Comparison of ENCODE assay signal across 8 cellular contexts in the genomic region with DNA sequence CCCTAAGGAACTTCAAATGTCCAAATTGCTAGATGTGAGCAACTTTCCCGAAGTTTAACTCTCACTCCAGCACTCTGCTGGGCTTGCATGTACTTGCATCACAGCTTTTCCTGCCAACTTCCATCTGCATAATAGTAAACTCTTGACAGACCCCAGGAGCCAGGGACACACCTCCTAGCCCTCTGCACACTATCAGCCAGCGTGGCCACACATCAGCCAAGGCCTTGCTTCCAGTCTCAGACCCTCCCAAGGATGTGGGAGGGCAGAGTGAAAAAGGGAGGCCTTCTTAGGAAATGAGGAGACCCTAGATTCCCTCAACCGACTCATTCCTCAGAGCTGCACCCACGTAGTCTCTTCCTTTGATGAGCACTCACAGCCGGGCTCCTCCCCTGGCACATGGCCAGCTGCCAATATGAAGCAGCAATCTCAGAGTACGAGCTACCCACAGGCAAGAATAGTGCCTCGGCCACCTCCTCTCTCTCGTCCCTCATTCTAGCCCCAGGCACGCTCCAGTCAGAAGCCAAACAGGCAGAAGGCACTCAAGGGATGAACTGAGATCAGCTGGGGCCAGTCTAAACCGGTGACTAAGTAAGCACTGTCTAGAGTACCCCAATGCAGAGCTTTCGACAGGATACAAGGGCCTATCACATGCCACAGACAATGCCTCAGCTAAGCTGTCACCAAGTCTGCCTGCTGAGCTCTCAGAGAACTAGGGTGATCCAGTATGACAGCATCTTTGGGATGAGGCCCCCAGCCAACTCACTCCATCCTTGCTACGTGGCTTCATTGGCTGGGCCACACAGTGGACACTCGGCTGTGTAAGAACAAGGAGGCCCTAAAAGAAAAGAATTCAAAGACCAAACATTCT. TPM values are rescaled to one million over a fixed set of nuclear protein-coding genes. Genes with fewer than 3 reads are reported as not detected.
DNase-seq lines count a peak whose midpoint lies in the region; ATAC-seq and TF ChIP-seq lines count a peak whose summit lies in the region.

No MANE protein-coding gene starts in this region.

- H3K4me3 ChIP-seq in RWPE2 (ENCODE audit: severe bottlenecking) (no peak overlapping the region), lower lobe of right lung (peak overlapping the region; percentile 89), stomach (no peak overlapping the region)

- H3K9me3 ChIP-seq in RWPE2 (ENCODE audit: severe bottlenecking) (no peaks in the 10 kb centered on the region), lower lobe of right lung (no peaks in the 10 kb centered on the region), stomach (no peaks in the 10 kb centered on the region)

- no peaks in the 10 kb centered on the region for H3K36me3 Mint-ChIP-seq in activated CD4-positive, alpha-beta T cell treated with anti-CD3 and anti-CD28 coated beads, Interleukin-2, amount 10 ng/mL, durations not matched to agents 7 days and 5 days (ENCODE audit: low read depth)

- POLR2A ChIA-PET in activated CD4-positive, alpha-beta T cell treated with anti-CD3 and anti-CD28 coated beads, Interleukin-2, amount 10 ng/mL, durations not matched to agents 7 days and 5 days (lab: Charles Lee): no interaction called here

- DNase-seq in activated CD4-positive, alpha-beta T cell treated with anti-CD3 and anti-CD28 coated beads for 1 hour: peak; percentile 16
- DNase-seq in activated CD4-positive, alpha-beta T cell treated with anti-CD3 and anti-CD28 coated beads, Interleukin-2, amount 10 ng/mL, durations not matched to agents 7 days and 5 days: no peak
- DNase-seq in RWPE2 (ENCODE audit: low spot score) (peak; percentile 92), cerebellar cortex (ENCODE audit: low spot score) (peak; percentile 48), lower lobe of right lung (no peak), stomach (peak; percentile 60)
- no peak for DNase-seq in activated CD4-positive, CD25-positive, alpha-beta regulatory T cell (lab: John Stamatoyannopoulos, UW)

- H3K27ac Mint-ChIP-seq in activated CD4-positive, alpha-beta T cell treated with anti-CD3 and anti-CD28 coated beads, Interleukin-2, amount 10 ng/mL, durations not matched to agents 7 days and 5 days: no peak overlapping the region

- H3K36me3 ChIP-seq in RWPE2 (ENCODE audit: low read depth) (no peaks in the 10 kb centered on the region; the same call in 1 of the 2 replicates), lower lobe of right lung (no peaks in the 10 kb centered on the region), stomach (no peaks in the 10 kb centered on the region)

- no peak for TF ChIP-seq EP300 in stomach (IDR thresholded peaks at IDR 0.05)

- H3K27ac ChIP-seq in RWPE2 (ENCODE audit: poor library complexity, severe bottlenecking): peak overlapping the region; percentile 83
- peak overlapping the region; percentile 69 for H3K27ac ChIP-seq in lower lobe of right lung
- peak overlapping the region; percentile 16 to 96 (median 93) for H3K27ac ChIP-seq in stomach

- no peaks in the 10 kb centered on the region for H3K9me3 Mint-ChIP-seq in activated CD4-positive, alpha-beta T cell treated with anti-CD3 and anti-CD28 coated beads, Interleukin-2, amount 10 ng/mL, durations not matched to agents 7 days and 5 days

- 46 to 62% (median 57%) methylated on average over 13 of the region's 13 CpGs for WGBS in stomach, 5 donors

- H3K27me3 Mint-ChIP-seq in activated CD4-positive, alpha-beta T cell treated with anti-CD3 and anti-CD28 coated beads, Interleukin-2, amount 10 ng/mL, durations not matched to agents 7 days and 5 days: peaks cover 21% of the 10 kb centered on the region

- CTCF ChIA-PET in activated CD4-positive, alpha-beta T cell treated with anti-CD3 and anti-CD28 coated beads, Interleukin-2, amount 10 ng/mL, durations not matched to agents 7 days and 5 days (lab: Charles Lee): interaction anchor here (0.7 to 3.1 kb wide), 5 partner anchors 9 to 177 kb away, joined by 3 to 16 read pairs (median 4); no protein-coding TSS in a partner anchor

- H3K4me1 ChIP-seq in RWPE2 (ENCODE audit: insufficient read depth, poor library complexity, severe bottlenecking) (peaks cover 25% of the 10 kb centered on the region), lower lobe of right lung (peaks cover 55% of the 10 kb centered on the region), stomach (peaks cover 45 to 73% (median 62%) of the 10 kb centered on the region in 4 donors)

- intact Hi-C loops in lower lobe of right lung (cut with DNase I): no loop called here
- intact Hi-C loops in stomach (cut with DNase I; ENCODE audit: low total_unique reads): no loop called here

- no peak for TF ChIP-seq POLR2A in stomach (IDR thresholded peaks at IDR 0.05)

- ATAC-seq in RWPE2 (ENCODE audit: low read depth) (peak; percentile 59), lower lobe of right lung (no peak), HG03378 (IDR thresholded peaks at IDR 0.05; ENCODE audit: unreplicated experiment) (no peak)

- H3K4me3 Mint-ChIP-seq in activated CD4-positive, alpha-beta T cell treated with anti-CD3 and anti-CD28 coated beads, Interleukin-2, amount 10 ng/mL, durations not matched to agents 7 days and 5 days: no peak overlapping the region

- H3K4me1 Mint-ChIP-seq in activated CD4-positive, alpha-beta T cell treated with anti-CD3 and anti-CD28 coated beads, Interleukin-2, amount 10 ng/mL, durations not matched to agents 7 days and 5 days: peaks cover 7% of the 10 kb centered on the region

- no peaks in the 10 kb centered on the region for H3K27me3 ChIP-seq in RWPE2 (ENCODE audit: insufficient read depth, poor library complexity, severe bottlenecking)
- no peaks in the 10 kb centered on the region for H3K27me3 ChIP-seq in lower lobe of right lung (ENCODE audit: low read depth)
- H3K27me3 ChIP-seq in stomach: peaks cover 0 to 23% (median 0%) of the 10 kb centered on the region in 3 donors

- no peak for TF ChIP-seq CTCF in RWPE2 (IDR thresholded peaks at IDR 0.05; ENCODE audit: poor library complexity, severe bottlenecking)
- no peak for TF ChIP-seq CTCF in lower lobe of right lung (IDR thresholded peaks at IDR 0.05)
- TF ChIP-seq CTCF in stomach (IDR thresholded peaks at IDR 0.05): no peak

RNA-seq across cellular contexts. Expression of a gene that starts 2.3 kb away (rescaled TPM):
- total RNA-seq in activated CD4-positive, alpha-beta T cell treated with anti-CD3 and anti-CD28 coated beads, Interleukin-2, amount 10 ng/mL, durations not matched to agents 7 days and 5 days: 1 to 10 TPM; 2.3 to 2.5 TPM
- total RNA-seq in lower lobe of right lung (75.7 TPM), stomach (100 to 1,000 TPM in 1 of 5 donors, 10 to 100 TPM in 4; 18.7 to 109 (median 37.9) TPM)
- 10 to 100 TPM in 2 of 3 donors, 1 to 10 TPM in 1; 9.0 to 21.2 (median 20.4) TPM for polyA plus RNA-seq in stomach

RNA-seq across cellular contexts. Expression of a gene that starts 32.1 kb away (rescaled TPM):
- not detected for total RNA-seq in activated CD4-positive, alpha-beta T cell treated with anti-CD3 and anti-CD28 coated beads, Interleukin-2, amount 10 ng/mL, durations not matched to agents 7 days and 5 days
- 6.7 TPM for total RNA-seq in lower lobe of right lung
- 10 to 100 TPM in 4 of 5 donors, not detected in 1; 13.9 to 37.8 (median 25.4) TPM for total RNA-seq in stomach
- polyA plus RNA-seq in stomach: 10 to 100 TPM; 11.2 to 52.4 (median 16.1) TPM

Comparison
In these comparisons a context has a peak if more than half of its experiments do, and no peak if none do; other contexts are left out.
1. DNase-seq: peak in activated CD4-positive, alpha-beta T cell treated with anti-CD3 and anti-CD28 coated beads for 1 hour (single experiment), RWPE2 (single experiment), cerebellar cortex (single experiment) and stomach (single experiment); none in activated CD4-positive, alpha-beta T cell treated with anti-CD3 and anti-CD28 coated beads, Interleukin-2, amount 10 ng/mL, durations not matched to agents 7 days and 5 days (single experiment), lower lobe of right lung (single experiment) and activated CD4-positive, CD25-positive, alpha-beta regulatory T cell (0 of 4).
2. RNA of a gene that starts 2.3 kb away (total RNA-seq): 75.7 TPM in lower lobe of right lung (single experiment) and 18.7 to 109 TPM in stomach; 2.3 to 2.5 TPM in activated CD4-positive, alpha-beta T cell treated with anti-CD3 and anti-CD28 coated beads, Interleukin-2, amount 10 ng/mL, durations not matched to agents 7 days and 5 days; every median in the first group is over 4 times any median in the second.
3. Peak in every context shown above with its lines, with median percentiles within 50 percentile points of each other: H3K27ac ChIP-seq.